21 cellular contexts compared by ENCODE assay signal in the genomic region with DNA sequence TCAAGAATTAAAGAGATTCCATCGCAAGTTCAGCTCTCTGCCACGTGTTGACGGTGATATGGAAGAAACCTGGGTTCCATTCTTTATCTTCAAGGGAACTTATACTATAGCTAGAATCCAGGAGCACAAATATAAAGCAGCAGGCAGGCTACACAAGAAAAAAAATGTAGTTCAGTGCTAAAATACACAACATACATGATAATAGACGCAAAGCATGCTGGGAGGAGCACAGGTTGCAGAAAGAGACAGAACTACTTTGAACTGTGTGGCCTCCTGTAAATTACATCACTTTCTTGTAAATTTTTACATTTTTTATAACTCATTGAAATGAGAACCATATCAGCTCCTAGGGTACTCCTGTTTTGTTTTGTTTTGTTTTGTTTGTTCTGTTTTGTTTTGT.
"Had no signal": no experiment of that assay in that cellular context is flagged by ENCODE, and none has a peak within 500 bp of the region (broad histone marks: within the 10 kb centered on the region; RNA-seq: fewer than 3 reads in every experiment).

No MANE protein-coding gene starts in this region.

- H3K4me1 ChIP-seq: SJSA1 had no signal

- H3K36me3 ChIP-seq: MG63, SJSA1 had no signal

- DNase-seq: Karpas-422, KG1, MG63, NCI-H1092, NCI-H1105 treated with DMSO at 0.1 percent for 48 hours, NCI-H1417 treated with DMSO at 0.1 percent for 48 hours, NCI-H146, NCI-H1694 treated with DMSO at 0.1 percent for 48 hours, NCI-H1930, NCI-H2081, NCI-H2107, NCI-H226, NCI-H510A, NCI-H524 treated with DMSO at 0.1 percent for 48 hours, NCI-H774, Right ventricle myocardium superior, RPMI8226, SIG-M5 had no signal

- H3K4me3 ChIP-seq: MG63, SJSA1, SK-N-MC had no signal

- H3K9me3 ChIP-seq: MG63, SJSA1 had no signal

- H3K27me3 ChIP-seq: MG63, SJSA1 had no signal

- ATAC-seq: HepG2 had no signal

- H3K27ac ChIP-seq: SJSA1, SK-N-MC had no signal
